ENCODE assay signal across 8 cellular contexts in the genomic region with DNA sequence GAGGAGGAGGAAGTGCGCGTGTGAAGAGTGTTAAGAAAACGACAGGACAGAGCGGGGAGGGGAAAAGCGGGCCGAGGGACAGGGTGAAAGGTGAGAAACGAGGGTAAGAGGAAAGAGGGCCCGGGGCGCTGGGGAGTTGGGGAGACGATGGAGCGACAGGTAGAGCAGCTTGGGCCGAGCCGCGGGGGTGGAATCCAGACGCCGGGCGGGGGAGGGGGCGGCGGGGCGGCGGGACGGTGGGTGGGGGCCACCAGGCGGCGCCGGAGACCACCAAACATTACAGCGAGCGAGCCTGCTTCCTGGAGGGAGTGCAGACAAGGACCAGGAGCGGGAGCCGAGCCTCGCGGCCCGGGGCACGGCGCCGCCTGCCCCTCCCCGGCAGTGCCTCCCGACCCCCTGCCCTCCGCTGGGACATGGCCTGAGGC. TPM values are rescaled to one million over a fixed set of nuclear protein-coding genes. Genes with fewer than 3 reads are reported as not detected.
DNase-seq lines count a peak whose midpoint lies in the region; ATAC-seq and TF ChIP-seq lines count a peak whose summit lies in the region.
"Not testable (repeated sequence)": the region's sequence is repeated elsewhere in the genome, so short reads cannot be mapped to it uniquely, and the experiment has no call there.
"Had no signal": no experiment of that assay in that cellular context is flagged by ENCODE, and none has a peak within 500 bp of the region (broad histone marks: within the 10 kb centered on the region; RNA-seq: fewer than 3 reads in every experiment).

No MANE protein-coding gene starts in this region.

- not testable (repeated sequence) for H3K9me2 ChIP-seq in hepatocyte (replicated peaks; ENCODE audit: insufficient read depth)

- dilution Hi-C loops in mammary epithelial cell (cut with HindIII; ENCODE audit: low sequenced_read_pairs): not testable (repeated sequence)

- in situ Hi-C loops in mammary epithelial cell (cut with MboI; ENCODE audit: low sequenced_read_pairs in 2 of 2): not testable (repeated sequence)

- not testable (repeated sequence) for H3K27ac ChIP-seq in HUES6 (ENCODE audit: low read depth, low read length); mammary epithelial cell (ENCODE audit: insufficient read depth, low read depth, low read length)
- H3K27ac ChIP-seq in hepatocyte: peak overlapping the region; percentile 95
- peak overlapping the region in 1 of 2 donors; percentile 87 for H3K27ac ChIP-seq in prostate gland

- H3K9ac ChIP-seq in HUES6 (ENCODE audit: low read length): peak overlapping the region; percentile 66
- H3K9ac ChIP-seq in mammary epithelial cell (ENCODE audit: insufficient read depth, low read length): not testable (repeated sequence)

- not testable (repeated sequence) for H3K9me3 ChIP-seq in HUES6 (ENCODE audit: control insufficient read depth, insufficient read depth, low read depth, low read length); mammary epithelial cell (replicated peaks; ENCODE audit: insufficient read depth, low read length); hepatocyte (ENCODE audit: low read depth); prostate gland

- intact Hi-C loops in mammary epithelial cell (cut with micrococcal nuclease); prostate gland (cut with DNase I): not testable (repeated sequence)

- ATAC-seq in GM18858 (IDR thresholded peaks at IDR 0.05; ENCODE audit: unreplicated experiment) (peak; percentile 5), HG02610 (IDR thresholded peaks at IDR 0.05; ENCODE audit: unreplicated experiment) (peak; percentile 7)

- peak; percentile 19 for DNase-seq in activated CD4-positive, alpha-beta T cell treated with anti-CD3 and anti-CD28 coated beads for 48 hours
- not testable (repeated sequence) for DNase-seq in mammary epithelial cell; prostate gland (ENCODE audit: low spot score)
- peak; percentile 20 for DNase-seq in hepatocyte (ENCODE audit: low spot score)

- not testable (repeated sequence) for H2AFZ ChIP-seq in mammary epithelial cell (ENCODE audit: low read depth, low read length); hepatocyte

- peaks cover 27% of the 10 kb centered on the region for H3K79me2 ChIP-seq in mammary epithelial cell (ENCODE audit: insufficient read depth, low read length)
- peaks cover 53% of the 10 kb centered on the region for H3K79me2 ChIP-seq in hepatocyte

- not testable (repeated sequence) for TF ChIP-seq POLR2A in prostate gland (IDR thresholded peaks at IDR 0.05)

- CTCF ChIA-PET in mammary epithelial cell (lab: Charles Lee; ENCODE audit: low non-redundant PET): not testable (repeated sequence)

- H3K4me3 ChIP-seq in HUES6 (ENCODE audit: low read depth, low read length) (peak overlapping the region; percentile 65), mammary epithelial cell (replicated peaks in 1 of 3; ENCODE audit: insufficient read depth in 1 of 3, low read depth in 2 of 3, low read length in 3 of 3) (peak overlapping the region in 2 of 3 experiments; percentile 42 to 58), hepatocyte (peak overlapping the region; percentile 55), prostate gland (peak overlapping the region; percentile 41 to 52)

- not testable (repeated sequence) for BruUV-seq in mammary epithelial cell (replicated peaks; lab: Mats Ljungman, UMichigan)

- H3K4me1 ChIP-seq in HUES6 (ENCODE audit: control insufficient read depth, insufficient read depth, low read length); mammary epithelial cell (ENCODE audit: insufficient read depth, low read length); hepatocyte (ENCODE audit: insufficient read depth); prostate gland (replicated peaks): not testable (repeated sequence)

- H3K4me2 ChIP-seq in mammary epithelial cell (ENCODE audit: insufficient read depth, low read depth, low read length): not testable (repeated sequence)
- H3K4me2 ChIP-seq in hepatocyte: peak overlapping the region; percentile 59

- H4K20me1 ChIP-seq in mammary epithelial cell (ENCODE audit: insufficient read depth, low read length); hepatocyte (ENCODE audit: insufficient read depth, poor library complexity, severe bottlenecking): not testable (repeated sequence)

- H3K27me3 ChIP-seq in HUES6 (ENCODE audit: control insufficient read depth, insufficient read depth, low read length); mammary epithelial cell (ENCODE audit: insufficient read depth, low read length); hepatocyte; prostate gland (replicated peaks; ENCODE audit: insufficient read depth): not testable (repeated sequence)

- H3K36me3 ChIP-seq in HUES6 (ENCODE audit: control insufficient read depth, insufficient read depth, low read length); mammary epithelial cell (ENCODE audit: insufficient read depth, low read length); hepatocyte (replicated peaks; ENCODE audit: insufficient read depth, low read depth); prostate gland: not testable (repeated sequence)

- WGBS in mammary epithelial cell (ENCODE audit: low coverage, missing lambda C conversion rate): no CpG with 5 or more reads among the region's 38 CpGs
- WGBS in hepatocyte (ENCODE audit: low lambda C conversion rate, missing lambda C conversion rate): no CpG with 5 or more reads among the region's 38 CpGs
- no CpG with 5 or more reads among the region's 38 CpGs for WGBS in prostate gland

- not testable (repeated sequence) for TF ChIP-seq CTCF in mammary epithelial cell (conservative IDR thresholded peaks at IDR 0.05 in 1 of 2, IDR thresholded peaks at IDR 0.05 in 1 of 2; ENCODE audit: extremely low read depth in 1 of 2, insufficient read depth in 1 of 2, low read depth in 1 of 2, low read length in 2 of 2)
- TF ChIP-seq CTCF in hepatocyte (IDR thresholded peaks at IDR 0.05; ENCODE audit: poor library complexity) (peak; percentile 21), prostate gland (IDR thresholded peaks at IDR 0.05) (peak in 1 of 4 experiments; percentile 9)

RNA-seq across cellular contexts. Expression of a gene that starts 0.9 kb away (rescaled TPM):
- under 1 TPM in 1 of 2 donors, not detected in 1; 0.16 TPM for total RNA-seq in mammary epithelial cell
- not detected for polyA plus RNA-seq in mammary epithelial cell
- not detected for polyA minus RNA-seq in mammary epithelial cell
- total RNA-seq in hepatocyte: 0.37 TPM in 1 of 2 replicates, not detected in the other
- polyA plus RNA-seq in hepatocyte: 0.06 and 0.13 TPM in 2 replicates
- total RNA-seq in prostate gland: under 1 TPM in 1 of 2 donors, not detected in 1; 0.57 TPM
- total RNA-seq: mesenteric fat pad had no signal
